Comparison of ENCODE assay signal across 25 cellular contexts in the genomic region with DNA sequence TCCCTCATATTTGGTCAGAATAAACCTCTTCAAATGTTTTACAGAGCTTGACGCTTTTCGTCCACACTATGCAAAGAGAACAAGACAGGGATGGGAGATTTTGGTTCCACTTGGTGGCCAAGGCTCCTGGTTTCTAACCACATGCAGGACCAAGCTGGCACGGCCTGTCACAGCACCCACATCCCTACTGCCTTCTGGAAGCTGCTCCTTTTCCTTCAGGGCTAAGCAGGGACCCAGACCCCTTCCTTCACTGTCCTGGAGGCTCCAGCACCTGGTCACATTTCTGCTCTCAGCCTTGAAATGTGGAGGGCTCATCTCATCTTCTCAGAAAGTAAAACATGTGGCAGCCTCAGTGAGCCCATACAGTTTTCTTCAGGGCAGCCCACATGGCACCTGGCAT.
"Had no signal": no experiment of that assay in that cellular context is flagged by ENCODE, and none has a peak within 500 bp of the region (broad histone marks: within the 10 kb centered on the region; RNA-seq: fewer than 3 reads in every experiment).

No MANE protein-coding gene starts in this region.

- H3K27me3 ChIP-seq: testis, tibial artery had no signal

- H3K36me3 ChIP-seq: heart right ventricle, prostate gland, sigmoid colon, spleen, tibial artery had no signal

- H3K36me3 Mint-ChIP-seq: naive thymus-derived CD8-positive, alpha-beta T cell; stimulated activated memory B cell treated with anti-CD40 and anti-IgM and Interleukin-4, amounts not matched to agents 10 μg/mL and 1 μg/mL and 100 μg/mL, for 72 hours; type B pancreatic cell had no signal

- H3K27ac Mint-ChIP-seq: naive thymus-derived CD8-positive, alpha-beta T cell; nephron progenitor cell; stimulated activated memory B cell treated with anti-CD40 and anti-IgM and Interleukin-4, amounts not matched to agents 10 μg/mL and 1 μg/mL and 100 μg/mL, for 72 hours had no signal

- ATAC-seq: esophagus mucosa; foreskin keratinocyte; heart right ventricle; left lobe of liver; naive thymus-derived CD8-positive, alpha-beta T cell; right cardiac atrium; stimulated activated memory B cell treated with anti-CD40 and anti-IgM and Interleukin-4, amounts not matched to agents 10 μg/mL and 1 μg/mL and 100 μg/mL, for 72 hours; stimulated activated naive CD8-positive, alpha-beta T cell treated with anti-CD3 and anti-CD28 coated beads, Interleukin-15, Interleukin-2, amounts not matched to agents 100 U/mL and 50 U/mL, for 24 hours had no signal

- H3K9me3 ChIP-seq: heart right ventricle, prostate gland, sigmoid colon, spleen, testis, tibial artery had no signal

- H3K27ac ChIP-seq: epithelial cell of prostate, foreskin keratinocyte, heart right ventricle, prostate gland, sigmoid colon, spleen, testis, tibial artery had no signal

- H3K4me3 Mint-ChIP-seq: nephron progenitor cell; stimulated activated memory B cell treated with anti-CD40 and anti-IgM and Interleukin-4, amounts not matched to agents 10 μg/mL and 1 μg/mL and 100 μg/mL, for 72 hours had no signal

- DNase-seq: cerebellar nuclear complex; cortex of kidney; foreskin keratinocyte; glutamatergic neuron; heart right ventricle; hippocampal formation; kidney; mammary epithelial cell; naive thymus-derived CD8-positive, alpha-beta T cell; nephron progenitor cell; nucleus accumbens; right cardiac atrium; sigmoid colon; spleen; stimulated activated CD4-positive, alpha-beta T cell treated with anti-CD3 and anti-CD28 coated beads, Interleukin-4, amount 100 ng/mL, for 4 hours; stimulated activated naive CD8-positive, alpha-beta T cell treated with anti-CD3 and anti-CD28 coated beads, Interleukin-15, Interleukin-2, amounts not matched to agents 100 U/mL and 50 U/mL, for 24 hours; substantia nigra; testis; tibial artery had no signal

- H3K4me1 ChIP-seq: foreskin keratinocyte, prostate gland had no signal

- H3K4me3 ChIP-seq: heart right ventricle, prostate gland, sigmoid colon, spleen, tibial artery had no signal
